12 cellular contexts compared by ENCODE assay signal in genomic region chr1:53107570-53108322, GRCh38. TPM values are rescaled to one million over a fixed set of nuclear protein-coding genes. Genes with fewer than 3 reads are reported as not detected.
A peak's percentile ranks its signal among the peaks of the same experiment; 100 is the strongest.
DNase-seq lines count a peak whose midpoint lies in the region; ATAC-seq and TF ChIP-seq lines count a peak whose summit lies in the region.
"Had no signal": no experiment of that assay in that cellular context is flagged by ENCODE, and none has a peak within 500 bp of the region (broad histone marks: within the 10 kb centered on the region; RNA-seq: fewer than 3 reads in every experiment).

No MANE protein-coding gene starts in this region.

- no peak for TF ChIP-seq CTCF in AG04450 (IDR thresholded peaks at IDR 0.05; ENCODE audit: low read depth, low read length)
- no peak for TF ChIP-seq CTCF in Panc1 (IDR thresholded peaks at IDR 0.05)
- no peak for TF ChIP-seq CTCF in fibroblast of pulmonary artery (IDR thresholded peaks at IDR 0.05; ENCODE audit: low read length, missing control alignments)

- H3K4me3 ChIP-seq in AG04450 (ENCODE audit: low read depth, low read length) (no peak overlapping the region), Panc1 (ENCODE audit: low read depth in 2 of 2, low read length in 2 of 2) (no peak overlapping the region), fibroblast of pulmonary artery (replicated peaks; ENCODE audit: low read depth, low read length) (no peak overlapping the region)

- POLR2A ChIA-PET in AG04450 (lab: Yijun Ruan, JAX), result interaction anchor here (0.6 to 1.8 kb wide), 11 partner anchors 16 to 106 kb away, joined by 3 to 28 read pairs (median 6); no protein-coding TSS in a partner anchor
- POLR2A ChIA-PET in Panc1 (lab: Charles Lee), result interaction anchor here (0.5 to 0.6 kb wide), 3 partner anchors 337 to 1437 kb away, joined by 3 to 4 read pairs (median 4); no protein-coding TSS in a partner anchor

- intact Hi-C loops in Panc1 (cut with micrococcal nuclease; ENCODE audit: unreplicated experiment), result no loop called here
- intact Hi-C loops in head of caudate nucleus (cut with DNase I), result no loop called here

- peak; percentile 94 for ATAC-seq in Panc1

- H3K9me3 ChIP-seq in AG04450 (ENCODE audit: control insufficient read depth, insufficient read depth, low read length), result peaks cover 23% of the 10 kb centered on the region
- H3K9me3 ChIP-seq in Panc1 (ENCODE audit: control insufficient read depth, insufficient read depth, low read depth, low read length), result no peaks in the 10 kb centered on the region

- DNase-seq in AG04450 (ENCODE audit: low read depth, low spot score) (peak; percentile 84), GM04504 (ENCODE audit: low read depth) (peak; percentile 81), Panc1 (ENCODE audit: low read depth, low spot score) (peak; percentile 25), fibroblast of pulmonary artery (ENCODE audit: low read depth) (peak; percentile 80), kidney tubule cell (ENCODE audit: low spot score) (no peak), head of caudate nucleus (no peak), amygdala (lab: John Stamatoyannopoulos, UW) (no peak)
- no peak for DNase-seq in stimulated activated CD4-positive, alpha-beta T cell treated with anti-CD3 and anti-CD28 coated beads, Interleukin-4, amount 100 ng/mL, for 24 hours
- DNase-seq: activated effector memory CD4-positive, alpha-beta T cell treated with anti-CD3 and anti-CD28 coated beads, Interleukin-2, amount 50 U/mL, for 16 hours; NCI-H1417 treated with DMSO at 0.1 percent for 48 hours had no signal

- no peaks in the 10 kb centered on the region for H3K27me3 ChIP-seq in AG04450 (ENCODE audit: control insufficient read depth, insufficient read depth, low read length)
- H3K27me3 ChIP-seq in Panc1 (ENCODE audit: control insufficient read depth, insufficient read depth, low read length), result no peaks in the 10 kb centered on the region

- no peaks in the 10 kb centered on the region for H3K36me3 ChIP-seq in Panc1 (ENCODE audit: control insufficient read depth, insufficient read depth, low read length)

- in situ Hi-C loops in Panc1 (cut with HindIII; ENCODE audit: low pct_unique_long_range_greater_than_20kb, low sequenced_read_pairs), result no loop called here

- H3K4me1 ChIP-seq in Panc1 (ENCODE audit: control insufficient read depth, insufficient read depth, low read length), result peaks cover 25% of the 10 kb centered on the region

- no TSS peak for BruUV-seq in Panc1 (replicated peaks; lab: Mats Ljungman, UMichigan)

- H3K27ac ChIP-seq in AG04450 (ENCODE audit: low read depth, low read length) (peak overlapping the region; percentile 87), Panc1 (ENCODE audit: low read length) (peak overlapping the region; percentile 77)

- CTCF ChIA-PET in AG04450 (lab: Charles Lee), result interaction anchor here (0.6 kb wide), 2 partner anchors 18 to 88 kb away, joined by 3 to 5 read pairs; no protein-coding TSS in a partner anchor
- CTCF ChIA-PET in Panc1 (lab: Charles Lee), result interaction anchor here (0.6 to 1.0 kb wide), 4 partner anchors 8 to 283 kb away, joined by 3 to 11 read pairs (median 6); no protein-coding TSS in a partner anchor

RNA-seq across cellular contexts. Expression of gene SLC1A7, which starts 34.7 kb away (rescaled TPM):
- polyA plus RNA-seq in AG04450 (2011; rRNA removed), result 0.05 and 0.11 TPM in 2 replicates
- not detected in 2 replicates for polyA minus RNA-seq in AG04450 (2011; rRNA and poly(A)+ RNA removed)
- total RNA-seq in Panc1 (2021; ENCODE audit: unreplicated experiment), result 0.31 TPM
- 0.67 TPM for polyA plus RNA-seq in Panc1 (2012; ENCODE audit: insufficient read length)
- total RNA-seq: T-helper 1 cell treated with Interleukin-12 subunit alpha and Interleukin-12 subunit beta and Interleukin-4 antibody, amounts not matched to agents 30 ng/mL and 1 ng/mL, for 36 hours had no signal

RNA-seq across cellular contexts. Expression of gene PODN, which starts 45.7 kb away (rescaled TPM):
- polyA plus RNA-seq in AG04450 (2011; rRNA removed), result 11.8 and 17.6 TPM in 2 replicates
- 6.9 TPM in 2 replicates for polyA minus RNA-seq in AG04450 (2011; rRNA and poly(A)+ RNA removed)
- total RNA-seq in Panc1 (2021; ENCODE audit: unreplicated experiment), result 0.23 TPM
- polyA plus RNA-seq in Panc1 (2012; ENCODE audit: insufficient read length), result 0.55 TPM
- total RNA-seq: G401; T-helper 1 cell treated with Interleukin-12 subunit alpha and Interleukin-12 subunit beta and Interleukin-4 antibody, amounts not matched to agents 30 ng/mL and 1 ng/mL, for 36 hours had no signal

Comparison
In these comparisons a context has a peak if more than half of its experiments do, and no peak if none do; other contexts are left out.
1. DNase-seq: peak in AG04450 (single experiment), GM04504 (single experiment), Panc1 (single experiment) and fibroblast of pulmonary artery (single experiment); none in kidney tubule cell (single experiment), head of caudate nucleus (0 of 42), stimulated activated CD4-positive, alpha-beta T cell treated with anti-CD3 and anti-CD28 coated beads, Interleukin-4, amount 100 ng/mL, for 24 hours (single experiment) and amygdala (0 of 56).